In genomic region chr21:45235488-45235887, GRCh38 we compare ENCODE assay signal across 24 cellular contexts.
"Had no signal": no experiment of that assay in that cellular context is flagged by ENCODE, and none has a peak within 500 bp of the region (broad histone marks: within the 10 kb centered on the region; RNA-seq: fewer than 3 reads in every experiment).

No MANE protein-coding gene starts in this region.

- H3K36me3 ChIP-seq: ascending aorta, breast epithelium, cardiac muscle cell had no signal

- DNase-seq: activated CD4-positive, alpha-beta memory T cell treated with anti-CD3 and anti-CD28 coated beads, Interleukin-2, amount 10 ng/mL, durations not matched to agents 7 days and 5 days; activated CD4-positive, alpha-beta T cell treated with anti-CD3 and anti-CD28 coated beads for 4 hours; activated CD4-positive, alpha-beta T cell treated with anti-CD3 and anti-CD28 coated beads, Interleukin-2, amount 10 ng/mL, durations not matched to agents 7 days and 5 days; activated CD4-positive, alpha-beta T cell treated with anti-CD3 and anti-CD28 coated beads, Interleukin-2, amount 50 U/mL, for 4 hours; activated CD4-positive, CD25-positive, alpha-beta regulatory T cell; activated CD4-positive, CD25-positive, alpha-beta regulatory T cell treated with anti-CD3 and anti-CD28 coated beads, Interleukin-2, amount 50 U/mL, for 72 hours; activated CD8-positive, alpha-beta memory T cell treated with anti-CD3 and anti-CD28 coated beads, Interleukin-2, amount 50 U/mL, for 48 hours; activated gamma-delta T cell; activated naive CD4-positive, alpha-beta T cell treated with anti-CD3 and anti-CD28 coated beads for 36 hours; activated naive CD8-positive, alpha-beta T cell treated with anti-CD3 and anti-CD28 coated beads, Interleukin-2, amount 10 ng/mL, durations not matched to agents 7 days and 5 days; activated T-cell treated with anti-CD3 and anti-CD28 coated beads for 4 hours; activated T-cell treated with anti-CD3 and anti-CD28 coated beads, Interleukin-2, amount 50 U/mL, for 24 hours; activated T-cell treated with anti-CD3 and anti-CD28 coated beads, Interleukin-2, amount 50 U/mL, for 72 hours; dorsolateral prefrontal cortex; effector memory CD4-positive, alpha-beta T cell; endodermal cell; foreskin fibroblast; head of caudate nucleus; hippocampal formation; T-helper 2 cell had no signal

- H3K27me3 ChIP-seq: ascending aorta, cardiac muscle cell had no signal

- H3K4me3 ChIP-seq: ascending aorta, breast epithelium, cardiac muscle cell, coronary artery, dorsolateral prefrontal cortex had no signal

- H3K27ac ChIP-seq: ascending aorta, breast epithelium, cardiac muscle cell, coronary artery, dorsolateral prefrontal cortex had no signal
